10 cellular contexts compared by ENCODE assay signal in the genomic region with DNA sequence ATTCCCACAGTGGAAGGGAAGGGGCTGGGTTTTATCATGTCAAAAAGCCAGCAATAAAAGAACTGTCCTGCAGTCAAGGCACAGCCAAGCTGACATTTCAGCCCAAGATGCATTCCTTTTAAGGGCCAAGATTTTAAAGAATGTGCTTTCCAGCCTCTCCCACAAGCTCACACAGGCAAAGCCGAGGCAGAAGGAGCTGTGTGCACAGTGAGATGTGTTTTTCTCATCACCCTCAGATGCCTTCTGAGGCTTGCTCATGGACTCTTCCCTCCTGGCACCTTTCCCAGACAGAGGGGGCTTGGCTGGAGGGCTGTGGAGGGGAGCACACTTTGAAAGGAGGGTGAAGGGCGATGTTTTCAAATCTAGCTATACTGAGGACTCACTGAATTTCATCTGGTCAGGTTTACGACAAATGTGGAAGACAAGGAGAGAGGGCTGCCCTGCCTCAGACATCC.
DNase-seq lines count a peak whose midpoint lies in the region; ATAC-seq and TF ChIP-seq lines count a peak whose summit lies in the region.
"Had no signal": no experiment of that assay in that cellular context is flagged by ENCODE, and none has a peak within 500 bp of the region (broad histone marks: within the 10 kb centered on the region; RNA-seq: fewer than 3 reads in every experiment).

No MANE protein-coding gene starts in this region.

- intact Hi-C loops in adrenal gland (cut with DNase I) (no loop called here), left ventricle myocardium superior (cut with micrococcal nuclease) (no loop called here), prostate gland (cut with DNase I) (no loop called here)

- peak; percentile 87 for ATAC-seq in left ventricle myocardium superior

- H3K9me3 ChIP-seq in adrenal gland (replicated peaks in 1 of 3) (no peaks in the 10 kb centered on the region), prostate gland (no peaks in the 10 kb centered on the region)

- peak; percentile 56 for DNase-seq in AG09309 (ENCODE audit: low read depth)
- DNase-seq in adrenal gland: peak in 6 of 7 donors; percentile 10 to 58 (median 26)
- DNase-seq in left ventricle myocardium superior: peak; percentile 28
- peak; percentile 43 for DNase-seq in prostate gland (ENCODE audit: low spot score)
- DNase-seq in CD1c-positive myeloid dendritic cell (ENCODE audit: extremely low spot score): no peak
- no peak for DNase-seq in NOMO-1 (lab: John Stamatoyannopoulos, UW; ENCODE audit: unreplicated experiment in 2 of 2)
- DNase-seq in GM10248 (ENCODE audit: extremely low spot score): no peak
- no peak for DNase-seq in HT-29 (ENCODE audit: low spot score)
- DNase-seq: CD4-positive, CD25-positive, alpha-beta regulatory T cell; NCI-H526 had no signal

- TF ChIP-seq POLR2A in adrenal gland (IDR thresholded peaks at IDR 0.05) (no peak), prostate gland (IDR thresholded peaks at IDR 0.05) (no peak)

- H3K4me3 ChIP-seq in AG09309 (ENCODE audit: control insufficient read depth, low read depth, low read length) (no peak overlapping the region), adrenal gland (no peak overlapping the region), prostate gland (no peak overlapping the region)

- POLR2A ChIA-PET in GM10248 (lab: Yijun Ruan, JAX): no interaction called here

- no peaks in the 10 kb centered on the region for H3K36me3 ChIP-seq in adrenal gland (replicated peaks in 1 of 2)
- H3K36me3 ChIP-seq in prostate gland: no peaks in the 10 kb centered on the region

- 55 to 76% (median 63%) methylated on average over 2 to 3 of the region's 3 CpGs for WGBS in adrenal gland, 4 donors
- WGBS in prostate gland: 35% methylated on average over 3 of the region's 3 CpGs

- CTCF ChIA-PET in GM10248 (lab: Yijun Ruan, JAX): no interaction called here

- H3K27ac ChIP-seq in adrenal gland: peak overlapping the region in 2 of 5 donors; percentile 23 to 77
- H3K27ac ChIP-seq in prostate gland: peak overlapping the region; percentile 34 to 53

- no peaks in the 10 kb centered on the region for H3K4me1 ChIP-seq in adrenal gland (replicated peaks in 1 of 2)
- H3K4me1 ChIP-seq in prostate gland (replicated peaks): no peaks in the 10 kb centered on the region

- no peaks in the 10 kb centered on the region for H3K27me3 ChIP-seq in adrenal gland
- H3K27me3 ChIP-seq in prostate gland (replicated peaks; ENCODE audit: insufficient read depth): no peaks in the 10 kb centered on the region

- no peak for TF ChIP-seq CTCF in AG09309 (IDR thresholded peaks at IDR 0.05; ENCODE audit: control insufficient read depth, insufficient read depth, low read depth, low read length, missing control alignments)
- no peak for TF ChIP-seq CTCF in adrenal gland (IDR thresholded peaks at IDR 0.05)
- no peak for TF ChIP-seq CTCF in prostate gland (IDR thresholded peaks at IDR 0.05)
- no peak for TF ChIP-seq CTCF in GM10248 (IDR thresholded peaks at IDR 0.05; ENCODE audit: control extremely low read depth, extremely low read depth, low read depth, missing control alignments)

Comparison
In these comparisons a context has a peak if more than half of its experiments do, and no peak if none do; other contexts are left out.
1. DNase-seq: peak in AG09309 (single experiment), adrenal gland (6 of 7), left ventricle myocardium superior (single experiment) and prostate gland (single experiment); none in CD1c-positive myeloid dendritic cell (single experiment), NOMO-1 (0 of 2), GM10248 (single experiment) and HT-29 (single experiment).